1 cellular context compared by ENCODE assay signal in the genomic region with DNA sequence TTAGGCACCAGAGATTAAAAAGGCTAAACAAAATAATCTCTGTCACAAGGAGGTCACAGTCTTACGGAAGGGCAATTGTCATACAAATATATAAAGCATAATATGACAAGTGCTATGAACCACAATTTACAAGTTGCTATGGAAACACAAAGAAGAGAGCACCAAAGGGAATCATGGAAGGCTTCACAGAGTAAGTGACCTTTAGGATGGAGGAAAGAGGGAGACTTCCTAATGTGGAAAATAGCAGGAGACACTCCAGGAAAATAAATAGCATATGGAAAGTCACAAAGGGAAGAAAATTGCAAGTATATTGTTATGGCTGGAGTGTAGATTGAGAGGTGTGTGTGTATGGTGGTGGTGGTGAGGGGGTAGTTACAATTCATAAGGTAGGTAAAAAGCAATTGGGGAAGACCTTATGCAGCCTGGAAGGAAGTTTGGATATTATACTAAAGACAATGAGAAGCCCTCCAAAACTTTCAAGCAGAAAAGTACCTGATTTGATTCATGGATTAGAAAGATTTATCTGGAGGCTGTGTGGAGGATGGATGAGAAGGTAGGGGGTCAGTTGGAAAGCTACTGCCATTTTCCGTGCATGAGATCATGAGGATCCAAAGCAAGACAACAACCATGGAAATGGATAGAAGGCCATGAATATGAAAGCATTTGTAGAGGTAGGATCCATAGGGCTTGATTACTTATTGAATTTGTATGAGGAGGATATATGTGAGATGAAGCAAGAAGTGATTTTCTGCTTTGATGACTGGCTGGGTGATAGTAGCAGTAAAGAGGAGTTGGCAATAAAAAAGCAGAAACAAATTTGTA.
TF ChIP-seq lines count a peak whose summit lies in the region.

No MANE protein-coding gene starts in this region.

TF ChIP-seq in GM23338, 12 proteins besides CTCF, POLR2A, EP300 and RAD21 (continued from another document):
- TF ChIP-seq, protein P1, sequence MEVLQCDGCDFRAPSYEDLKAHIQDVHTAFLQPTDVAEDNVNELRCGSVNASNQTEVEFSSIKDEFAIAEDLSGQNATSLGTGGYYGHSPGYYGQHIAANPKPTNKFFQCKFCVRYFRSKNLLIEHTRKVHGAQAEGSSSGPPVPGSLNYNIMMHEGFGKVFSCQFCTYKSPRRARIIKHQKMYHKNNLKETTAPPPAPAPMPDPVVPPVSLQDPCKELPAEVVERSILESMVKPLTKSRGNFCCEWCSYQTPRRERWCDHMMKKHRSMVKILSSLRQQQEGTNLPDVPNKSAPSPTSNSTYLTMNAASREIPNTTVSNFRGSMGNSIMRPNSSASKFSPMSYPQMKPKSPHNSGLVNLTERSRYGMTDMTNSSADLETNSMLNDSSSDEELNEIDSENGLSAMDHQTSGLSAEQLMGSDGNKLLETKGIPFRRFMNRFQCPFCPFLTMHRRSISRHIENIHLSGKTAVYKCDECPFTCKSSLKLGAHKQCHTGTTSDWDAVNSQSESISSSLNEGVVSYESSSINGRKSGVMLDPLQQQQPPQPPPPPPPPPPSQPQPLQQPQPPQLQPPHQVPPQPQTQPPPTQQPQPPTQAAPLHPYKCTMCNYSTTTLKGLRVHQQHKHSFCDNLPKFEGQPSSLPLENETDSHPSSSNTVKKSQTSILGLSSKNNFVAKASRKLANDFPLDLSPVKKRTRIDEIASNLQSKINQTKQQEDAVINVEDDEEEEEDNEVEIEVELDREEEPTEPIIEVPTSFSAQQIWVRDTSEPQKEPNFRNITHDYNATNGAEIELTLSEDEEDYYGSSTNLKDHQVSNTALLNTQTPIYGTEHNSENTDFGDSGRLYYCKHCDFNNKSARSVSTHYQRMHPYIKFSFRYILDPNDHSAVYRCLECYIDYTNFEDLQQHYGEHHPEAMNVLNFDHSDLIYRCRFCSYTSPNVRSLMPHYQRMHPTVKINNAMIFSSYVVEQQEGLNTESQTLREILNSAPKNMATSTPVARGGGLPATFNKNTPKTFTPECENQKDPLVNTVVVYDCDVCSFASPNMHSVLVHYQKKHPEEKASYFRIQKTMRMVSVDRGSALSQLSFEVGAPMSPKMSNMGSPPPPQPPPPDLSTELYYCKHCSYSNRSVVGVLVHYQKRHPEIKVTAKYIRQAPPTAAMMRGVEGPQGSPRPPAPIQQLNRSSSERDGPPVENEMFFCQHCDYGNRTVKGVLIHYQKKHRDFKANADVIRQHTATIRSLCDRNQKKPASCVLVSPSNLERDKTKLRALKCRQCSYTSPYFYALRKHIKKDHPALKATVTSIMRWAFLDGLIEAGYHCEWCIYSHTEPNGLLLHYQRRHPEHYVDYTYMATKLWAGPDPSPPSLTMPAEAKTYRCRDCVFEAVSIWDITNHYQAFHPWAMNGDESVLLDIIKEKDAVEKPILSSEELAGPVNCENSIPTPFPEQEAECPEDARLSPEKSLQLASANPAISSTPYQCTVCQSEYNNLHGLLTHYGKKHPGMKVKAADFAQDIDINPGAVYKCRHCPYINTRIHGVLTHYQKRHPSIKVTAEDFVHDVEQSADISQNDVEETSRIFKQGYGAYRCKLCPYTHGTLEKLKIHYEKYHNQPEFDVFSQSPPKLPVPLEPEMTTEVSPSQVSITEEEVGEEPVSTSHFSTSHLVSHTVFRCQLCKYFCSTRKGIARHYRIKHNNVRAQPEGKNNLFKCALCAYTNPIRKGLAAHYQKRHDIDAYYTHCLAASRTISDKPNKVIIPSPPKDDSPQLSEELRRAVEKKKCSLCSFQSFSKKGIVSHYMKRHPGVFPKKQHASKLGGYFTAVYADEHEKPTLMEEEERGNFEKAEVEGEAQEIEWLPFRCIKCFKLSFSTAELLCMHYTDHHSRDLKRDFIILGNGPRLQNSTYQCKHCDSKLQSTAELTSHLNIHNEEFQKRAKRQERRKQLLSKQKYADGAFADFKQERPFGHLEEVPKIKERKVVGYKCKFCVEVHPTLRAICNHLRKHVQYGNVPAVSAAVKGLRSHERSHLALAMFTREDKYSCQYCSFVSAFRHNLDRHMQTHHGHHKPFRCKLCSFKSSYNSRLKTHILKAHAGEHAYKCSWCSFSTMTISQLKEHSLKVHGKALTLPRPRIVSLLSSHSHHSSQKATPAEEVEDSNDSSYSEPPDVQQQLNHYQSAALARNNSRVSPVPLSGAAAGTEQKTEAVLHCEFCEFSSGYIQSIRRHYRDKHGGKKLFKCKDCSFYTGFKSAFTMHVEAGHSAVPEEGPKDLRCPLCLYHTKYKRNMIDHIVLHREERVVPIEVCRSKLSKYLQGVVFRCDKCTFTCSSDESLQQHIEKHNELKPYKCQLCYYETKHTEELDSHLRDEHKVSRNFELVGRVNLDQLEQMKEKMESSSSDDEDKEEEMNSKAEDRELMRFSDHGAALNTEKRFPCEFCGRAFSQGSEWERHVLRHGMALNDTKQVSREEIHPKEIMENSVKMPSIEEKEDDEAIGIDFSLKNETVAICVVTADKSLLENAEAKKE (CRISPR knock-in tag; IDR thresholded peaks at IDR 0.05) = no peak
- TF ChIP-seq EZH2 (IDR thresholded peaks at IDR 0.05; ENCODE audit: low read depth, unreplicated experiment) = no peak
- TF ChIP-seq CREB1 (CRISPR knock-in tag; IDR thresholded peaks at IDR 0.05; ENCODE audit: low read depth) = no peak
- TF ChIP-seq STAT1 (IDR thresholded peaks at IDR 0.05; ENCODE audit: unreplicated experiment) = no peak
- TF ChIP-seq ZNF331 (CRISPR knock-in tag; IDR thresholded peaks at IDR 0.05; ENCODE audit: low read depth) = no peak
- TF ChIP-seq, protein P2, sequence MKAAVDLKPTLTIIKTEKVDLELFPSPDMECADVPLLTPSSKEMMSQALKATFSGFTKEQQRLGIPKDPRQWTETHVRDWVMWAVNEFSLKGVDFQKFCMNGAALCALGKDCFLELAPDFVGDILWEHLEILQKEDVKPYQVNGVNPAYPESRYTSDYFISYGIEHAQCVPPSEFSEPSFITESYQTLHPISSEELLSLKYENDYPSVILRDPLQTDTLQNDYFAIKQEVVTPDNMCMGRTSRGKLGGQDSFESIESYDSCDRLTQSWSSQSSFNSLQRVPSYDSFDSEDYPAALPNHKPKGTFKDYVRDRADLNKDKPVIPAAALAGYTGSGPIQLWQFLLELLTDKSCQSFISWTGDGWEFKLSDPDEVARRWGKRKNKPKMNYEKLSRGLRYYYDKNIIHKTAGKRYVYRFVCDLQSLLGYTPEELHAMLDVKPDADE (IDR thresholded peaks at IDR 0.05) = no peak
